ENCODE assay signal across 1 cellular context in the genomic region with DNA sequence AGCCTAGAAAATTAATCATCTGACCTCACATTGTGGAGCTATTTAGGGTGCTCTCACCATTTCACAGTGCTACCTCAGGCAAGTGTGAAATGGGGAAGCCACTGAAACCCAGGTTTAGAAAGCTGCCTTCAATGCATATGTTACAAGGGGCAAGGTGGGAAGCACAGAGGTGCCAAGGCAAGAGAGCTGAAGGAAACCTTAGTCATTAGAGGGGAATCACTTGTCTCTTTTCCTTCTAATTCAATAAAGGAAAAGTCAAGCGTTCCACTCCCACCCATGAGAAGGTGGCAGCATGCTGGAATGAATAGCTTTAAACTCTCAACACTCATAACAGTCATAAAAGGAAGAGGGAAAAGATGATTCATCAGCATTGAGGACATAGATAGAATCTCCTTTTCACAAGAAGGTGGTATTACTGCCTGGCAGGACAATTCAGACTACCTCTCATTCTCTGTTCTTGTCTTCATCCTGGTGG.
TF ChIP-seq lines count a peak whose summit lies in the region.

No MANE protein-coding gene starts in this region.

TF ChIP-seq in IMR-90, 13 proteins besides CTCF, POLR2A, EP300 and RAD21 (continued from another document):
- TF ChIP-seq, protein P1, sequence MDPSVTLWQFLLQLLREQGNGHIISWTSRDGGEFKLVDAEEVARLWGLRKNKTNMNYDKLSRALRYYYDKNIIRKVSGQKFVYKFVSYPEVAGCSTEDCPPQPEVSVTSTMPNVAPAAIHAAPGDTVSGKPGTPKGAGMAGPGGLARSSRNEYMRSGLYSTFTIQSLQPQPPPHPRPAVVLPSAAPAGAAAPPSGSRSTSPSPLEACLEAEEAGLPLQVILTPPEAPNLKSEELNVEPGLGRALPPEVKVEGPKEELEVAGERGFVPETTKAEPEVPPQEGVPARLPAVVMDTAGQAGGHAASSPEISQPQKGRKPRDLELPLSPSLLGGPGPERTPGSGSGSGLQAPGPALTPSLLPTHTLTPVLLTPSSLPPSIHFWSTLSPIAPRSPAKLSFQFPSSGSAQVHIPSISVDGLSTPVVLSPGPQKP (IDR thresholded peaks at IDR 0.05; ENCODE audit: borderline replicate concordance, low read depth, low read length): no peak
- no peak for TF ChIP-seq SMC3 (IDR thresholded peaks at IDR 0.05; ENCODE audit: low read depth, low read length)
- TF ChIP-seq, protein P2, sequence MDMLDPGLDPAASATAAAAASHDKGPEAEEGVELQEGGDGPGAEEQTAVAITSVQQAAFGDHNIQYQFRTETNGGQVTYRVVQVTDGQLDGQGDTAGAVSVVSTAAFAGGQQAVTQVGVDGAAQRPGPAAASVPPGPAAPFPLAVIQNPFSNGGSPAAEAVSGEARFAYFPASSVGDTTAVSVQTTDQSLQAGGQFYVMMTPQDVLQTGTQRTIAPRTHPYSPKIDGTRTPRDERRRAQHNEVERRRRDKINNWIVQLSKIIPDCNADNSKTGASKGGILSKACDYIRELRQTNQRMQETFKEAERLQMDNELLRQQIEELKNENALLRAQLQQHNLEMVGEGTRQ (IDR thresholded peaks at IDR 0.05; ENCODE audit: low read depth, low read length): no peak
- TF ChIP-seq RFX5 (IDR thresholded peaks at IDR 0.05; ENCODE audit: low read depth, low read length): no peak
- TF ChIP-seq FOS (IDR thresholded peaks at IDR 0.05; ENCODE audit: low read depth, low read length): no peak
- TF ChIP-seq MAFK (IDR thresholded peaks at IDR 0.05; ENCODE audit: low read depth, low read length): no peak
- TF ChIP-seq MXI1 (IDR thresholded peaks at IDR 0.05; ENCODE audit: borderline replicate concordance, low read depth, low read length): no peak
- TF ChIP-seq BHLHE40 (IDR thresholded peaks at IDR 0.05; ENCODE audit: low read depth, low read length): no peak
